In the genomic region with DNA sequence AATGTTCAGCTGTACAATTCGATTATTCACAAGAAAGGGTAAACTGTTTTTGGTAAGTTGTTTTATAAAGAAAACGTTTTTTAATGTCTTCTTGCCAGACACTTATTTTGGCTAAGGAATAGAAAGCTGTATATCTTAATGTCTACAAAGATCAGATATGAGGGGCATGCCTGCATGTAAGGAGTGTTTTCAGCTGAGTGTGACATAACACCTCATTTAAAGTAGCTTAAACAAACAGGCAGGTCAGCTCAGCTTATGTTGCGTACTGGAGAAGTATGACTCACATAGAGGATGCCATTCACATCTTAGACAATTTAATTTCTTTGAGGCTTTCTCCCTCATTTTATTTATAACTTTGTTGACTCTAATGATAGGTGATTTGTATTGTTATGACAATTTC, we compare ENCODE assay signal across 1 cellular context.
A peak's percentile ranks its signal among the peaks of the same experiment; 100 is the strongest.
TF ChIP-seq lines count a peak whose summit lies in the region.

No MANE protein-coding gene starts in this region.

TF ChIP-seq in K562, 482 proteins besides CTCF, POLR2A, EP300 and RAD21 (continued from another document):
- TF ChIP-seq, protein P1, sequence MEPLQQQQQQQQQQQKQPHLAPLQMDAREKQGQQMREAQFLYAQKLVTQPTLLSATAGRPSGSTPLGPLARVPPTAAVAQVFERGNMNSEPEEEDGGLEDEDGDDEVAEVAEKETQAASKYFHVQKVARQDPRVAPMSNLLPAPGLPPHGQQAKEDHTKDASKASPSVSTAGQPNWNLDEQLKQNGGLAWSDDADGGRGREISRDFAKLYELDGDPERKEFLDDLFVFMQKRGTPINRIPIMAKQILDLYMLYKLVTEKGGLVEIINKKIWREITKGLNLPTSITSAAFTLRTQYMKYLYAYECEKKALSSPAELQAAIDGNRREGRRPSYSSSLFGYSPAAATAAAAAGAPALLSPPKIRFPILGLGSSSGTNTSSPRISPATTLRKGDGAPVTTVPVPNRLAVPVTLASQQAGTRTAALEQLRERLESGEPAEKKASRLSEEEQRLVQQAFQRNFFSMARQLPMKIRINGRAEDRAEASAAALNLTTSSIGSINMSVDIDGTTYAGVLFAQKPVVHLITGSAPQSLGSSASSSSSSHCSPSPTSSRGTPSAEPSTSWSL (CRISPR knock-in tag; IDR thresholded peaks at IDR 0.05; ENCODE audit: borderline replicate concordance), result no peak
- TF ChIP-seq ZNF431 (CRISPR knock-in tag; IDR thresholded peaks at IDR 0.05), result no peak
- TF ChIP-seq MED1 (CRISPR knock-in tag; IDR thresholded peaks at IDR 0.05; ENCODE audit: borderline replicate concordance), result no peak
- TF ChIP-seq, protein P2, sequence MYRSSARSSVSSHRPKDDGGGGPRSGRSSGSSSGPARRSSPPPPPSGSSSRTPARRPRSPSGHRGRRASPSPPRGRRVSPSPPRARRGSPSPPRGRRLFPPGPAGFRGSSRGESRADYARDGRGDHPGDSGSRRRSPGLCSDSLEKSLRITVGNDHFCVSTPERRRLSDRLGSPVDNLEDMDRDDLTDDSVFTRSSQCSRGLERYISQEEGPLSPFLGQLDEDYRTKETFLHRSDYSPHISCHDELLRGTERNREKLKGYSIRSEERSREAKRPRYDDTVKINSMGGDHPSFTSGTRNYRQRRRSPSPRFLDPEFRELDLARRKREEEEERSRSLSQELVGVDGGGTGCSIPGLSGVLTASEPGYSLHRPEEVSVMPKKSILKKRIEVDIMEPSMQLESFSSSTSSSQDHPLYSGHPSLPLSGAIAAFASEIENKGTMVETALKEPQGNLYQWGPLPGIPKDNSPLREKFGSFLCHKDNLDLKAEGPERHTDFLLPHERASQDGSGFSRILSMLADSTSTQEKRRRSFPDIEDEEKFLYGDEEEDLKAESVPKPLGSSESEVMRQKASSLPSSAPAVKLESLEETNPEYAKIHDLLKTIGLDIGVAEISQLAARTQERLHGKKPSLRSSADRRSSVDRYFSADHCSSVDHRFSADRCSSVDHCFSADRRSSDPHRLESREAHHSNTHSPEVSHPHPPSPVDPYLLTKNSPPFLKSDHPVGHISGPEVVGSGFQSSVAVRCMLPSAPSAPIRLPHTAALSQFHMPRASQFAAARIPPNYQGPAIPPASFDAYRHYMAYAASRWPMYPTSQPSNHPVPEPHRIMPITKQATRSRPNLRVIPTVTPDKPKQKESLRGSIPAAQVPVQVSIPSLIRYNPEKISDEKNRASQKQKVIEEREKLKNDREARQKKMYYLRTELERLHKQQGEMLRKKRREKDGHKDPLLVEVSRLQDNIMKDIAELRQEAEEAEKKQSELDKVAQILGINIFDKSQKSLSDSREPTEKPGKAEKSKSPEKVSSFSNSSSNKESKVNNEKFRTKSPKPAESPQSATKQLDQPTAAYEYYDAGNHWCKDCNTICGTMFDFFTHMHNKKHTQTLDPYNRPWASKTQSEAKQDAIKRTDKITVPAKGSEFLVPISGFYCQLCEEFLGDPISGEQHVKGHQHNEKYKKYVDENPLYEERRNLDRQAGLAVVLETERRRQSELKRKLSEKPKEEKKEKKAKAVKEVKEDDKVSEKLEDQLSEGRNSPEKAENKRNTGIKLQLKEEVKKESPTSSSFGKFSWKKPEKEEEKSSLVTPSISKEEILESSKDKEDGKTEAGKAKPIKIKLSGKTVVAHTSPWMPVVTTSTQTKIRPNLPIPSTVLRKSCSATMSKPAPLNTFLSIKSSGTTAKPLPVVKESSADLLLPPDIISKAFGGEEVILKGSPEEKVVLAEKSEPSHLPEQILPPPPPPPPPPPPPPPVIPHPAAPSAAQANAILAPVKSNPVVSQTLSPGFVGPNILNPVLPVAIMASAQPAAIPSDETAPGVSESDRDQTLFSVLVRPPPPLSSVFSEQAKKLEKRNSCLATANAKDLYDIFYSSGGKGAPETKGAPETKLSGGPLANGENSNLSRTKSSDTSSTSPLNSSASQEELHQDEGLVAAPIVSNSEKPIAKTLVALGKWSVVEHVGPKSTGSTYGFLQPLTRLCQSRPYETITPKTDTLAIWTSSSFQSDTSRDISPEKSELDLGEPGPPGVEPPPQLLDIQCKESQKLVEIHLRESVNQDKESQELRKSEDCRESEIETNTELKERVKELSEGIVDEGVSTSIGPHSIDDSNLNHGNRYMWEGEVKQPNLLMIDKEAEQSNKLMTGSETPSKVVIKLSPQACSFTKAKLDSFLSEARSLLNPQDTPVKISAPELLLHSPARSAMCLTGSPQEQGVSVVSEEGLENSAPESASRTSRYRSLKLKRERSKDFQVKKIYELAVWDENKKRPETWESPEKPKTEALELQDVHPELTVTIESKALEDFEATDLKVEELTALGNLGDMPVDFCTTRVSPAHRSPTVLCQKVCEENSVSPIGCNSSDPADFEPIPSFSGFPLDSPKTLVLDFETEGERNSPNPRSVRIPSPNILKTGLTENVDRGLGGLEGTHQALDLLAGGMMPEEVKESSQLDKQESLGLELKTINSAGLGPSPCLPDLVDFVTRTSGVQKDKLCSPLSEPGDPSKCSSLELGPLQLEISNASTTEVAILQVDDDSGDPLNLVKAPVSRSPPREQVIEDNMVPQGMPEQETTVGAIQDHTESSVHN (IDR thresholded peaks at IDR 0.05; ENCODE audit: borderline replicate concordance in 1 of 2, low read depth in 1 of 2), result peak in 1 of 2 experiments; percentile 66; a peak in 1 of 4 replicates
- TF ChIP-seq JUND (IDR thresholded peaks at IDR 0.05; ENCODE audit: borderline replicate concordance, low read depth, low read length), result peak; percentile 65; the same call in 1 of the 2 replicates
- TF ChIP-seq JUND (tag; IDR thresholded peaks at IDR 0.05; ENCODE audit: borderline replicate concordance, low read depth, low read length), result peak; percentile 77; the same call in 1 of the 3 replicates
- TF ChIP-seq EHMT2 (IDR thresholded peaks at IDR 0.05), result no peak
- TF ChIP-seq, protein P3, sequence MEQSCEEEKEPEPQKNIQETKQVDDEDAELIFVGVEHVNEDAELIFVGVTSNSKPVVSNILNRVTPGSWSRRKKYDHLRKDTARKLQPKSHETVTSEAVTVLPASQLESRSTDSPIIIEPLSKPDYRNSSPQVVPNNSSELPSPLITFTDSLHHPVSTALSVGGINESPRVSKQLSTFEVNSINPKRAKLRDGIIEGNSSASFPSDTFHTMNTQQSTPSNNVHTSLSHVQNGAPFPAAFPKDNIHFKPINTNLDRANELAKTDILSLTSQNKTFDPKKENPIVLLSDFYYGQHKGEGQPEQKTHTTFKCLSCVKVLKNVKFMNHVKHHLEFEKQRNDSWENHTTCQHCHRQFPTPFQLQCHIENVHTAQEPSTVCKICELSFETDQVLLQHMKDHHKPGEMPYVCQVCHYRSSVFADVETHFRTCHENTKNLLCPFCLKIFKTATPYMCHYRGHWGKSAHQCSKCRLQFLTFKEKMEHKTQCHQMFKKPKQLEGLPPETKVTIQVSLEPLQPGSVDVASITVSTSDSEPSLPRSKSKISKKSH (CRISPR knock-in tag; IDR thresholded peaks at IDR 0.05), result no peak
- no peak for TF ChIP-seq ZNF282 (CRISPR knock-in tag; IDR thresholded peaks at IDR 0.05)
- no peak for TF ChIP-seq C11orf30 (IDR thresholded peaks at IDR 0.05; ENCODE audit: low read depth)
- TF ChIP-seq FOSL1 (tag; conservative IDR thresholded peaks at IDR 0.05), result peak; percentile 48
